30 cellular contexts compared by ENCODE assay signal in the genomic region with DNA sequence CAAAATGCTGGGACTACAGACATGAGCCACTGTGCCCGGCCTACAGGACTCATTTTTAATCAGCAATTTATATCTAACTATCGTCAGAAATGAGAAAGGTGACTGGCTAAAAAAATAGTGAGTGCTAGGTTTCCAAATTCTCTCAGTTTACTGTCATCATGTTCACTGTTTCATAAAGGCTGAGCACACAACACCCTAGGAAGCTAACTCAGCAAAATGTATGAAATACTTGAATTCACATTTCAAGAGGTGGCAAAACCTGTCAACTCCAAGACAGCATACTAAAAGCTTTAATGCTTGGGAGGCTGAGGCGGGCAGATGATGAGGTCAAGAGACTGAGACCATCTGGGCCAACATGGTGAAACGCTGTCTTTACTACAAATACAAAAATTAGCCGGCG.
"Had no signal": no experiment of that assay in that cellular context is flagged by ENCODE, and none has a peak within 500 bp of the region (broad histone marks: within the 10 kb centered on the region; RNA-seq: fewer than 3 reads in every experiment).

No MANE protein-coding gene starts in this region.

- ATAC-seq: activated CD4-positive, alpha-beta T cell treated with anti-CD3 and anti-CD28 coated beads for 36 hours; activated CD8-positive, alpha-beta memory T cell treated with anti-CD3 and anti-CD28 coated beads, Interleukin-2, amount 10 ng/mL, durations not matched to agents 7 days and 5 days; activated CD8-positive, alpha-beta T cell treated with anti-CD3 and anti-CD28 coated beads, Interleukin-2, amount 10 ng/mL, durations not matched to agents 7 days and 5 days; activated naive CD8-positive, alpha-beta T cell treated with anti-CD3 and anti-CD28 coated beads, Interleukin-2, amount 50 U/mL, for 24 hours; esophagus mucosa; T-helper 17 cell had no signal

- H3K36me3 ChIP-seq: breast epithelium had no signal

- H3K27ac ChIP-seq: cardiac muscle cell, colonic mucosa had no signal

- H3K4me3 ChIP-seq: adrenal gland, breast epithelium, cardiac muscle cell, colonic mucosa had no signal

- H3K27me3 ChIP-seq: adrenal gland, breast epithelium, cardiac muscle cell, colonic mucosa had no signal

- H3K4me1 ChIP-seq: breast epithelium, colonic mucosa had no signal

- H3K9me3 ChIP-seq: adrenal gland, breast epithelium, colonic mucosa had no signal

- DNase-seq: activated CD4-positive, alpha-beta memory T cell treated with anti-CD3 and anti-CD28 coated beads for 36 hours; activated CD4-positive, alpha-beta T cell treated with anti-CD3 and anti-CD28 coated beads for 36 hours; activated CD4-positive, alpha-beta T cell treated with anti-CD3 and anti-CD28 coated beads, Interleukin-2, amount 10 ng/mL, durations not matched to agents 24 days and 14 days; activated CD4-positive, CD25-positive, alpha-beta regulatory T cell; activated CD4-positive, CD25-positive, alpha-beta regulatory T cell treated with anti-CD3 and anti-CD28 coated beads, Interleukin-2, amount 50 U/mL, for 72 hours; activated CD8-positive, alpha-beta memory T cell treated with anti-CD3 and anti-CD28 coated beads, Interleukin-2, amount 10 ng/mL, durations not matched to agents 7 days and 5 days; activated CD8-positive, alpha-beta memory T cell treated with anti-CD3 and anti-CD28 coated beads, Interleukin-2, amount 50 U/mL, for 4 hours; activated CD8-positive, alpha-beta T cell treated with anti-CD3 and anti-CD28 coated beads, Interleukin-2, amount 10 ng/mL, durations not matched to agents 7 days and 5 days; activated effector memory CD4-positive, alpha-beta T cell treated with anti-CD3 and anti-CD28 coated beads, Interleukin-2, amount 50 U/mL, for 16 hours; activated naive CD4-positive, alpha-beta T cell treated with anti-CD3 and anti-CD28 coated beads for 36 hours; activated naive CD8-positive, alpha-beta T cell treated with anti-CD3 and anti-CD28 coated beads for 36 hours; activated naive CD8-positive, alpha-beta T cell treated with anti-CD3 and anti-CD28 coated beads, Interleukin-2, amount 50 U/mL, for 24 hours; activated T-cell treated with anti-CD3 and anti-CD28 coated beads, Interleukin-2, amount 50 U/mL, for 1 hour; activated T-cell treated with anti-CD3 and anti-CD28 coated beads, Interleukin-2, amount 50 U/mL, for 48 hours; adrenal gland; amygdala; central memory CD4-positive, alpha-beta T cell; cerebellar nuclear complex; colonic mucosa; effector CD8-positive, alpha-beta T cell; foreskin fibroblast; head of caudate nucleus; T-helper 1 cell; T-helper 17 cell; T1000 had no signal

- FAIRE-seq: endometrium, frontal cortex had no signal
